Comparison of ENCODE assay signal across 8 cellular contexts in the genomic region with DNA sequence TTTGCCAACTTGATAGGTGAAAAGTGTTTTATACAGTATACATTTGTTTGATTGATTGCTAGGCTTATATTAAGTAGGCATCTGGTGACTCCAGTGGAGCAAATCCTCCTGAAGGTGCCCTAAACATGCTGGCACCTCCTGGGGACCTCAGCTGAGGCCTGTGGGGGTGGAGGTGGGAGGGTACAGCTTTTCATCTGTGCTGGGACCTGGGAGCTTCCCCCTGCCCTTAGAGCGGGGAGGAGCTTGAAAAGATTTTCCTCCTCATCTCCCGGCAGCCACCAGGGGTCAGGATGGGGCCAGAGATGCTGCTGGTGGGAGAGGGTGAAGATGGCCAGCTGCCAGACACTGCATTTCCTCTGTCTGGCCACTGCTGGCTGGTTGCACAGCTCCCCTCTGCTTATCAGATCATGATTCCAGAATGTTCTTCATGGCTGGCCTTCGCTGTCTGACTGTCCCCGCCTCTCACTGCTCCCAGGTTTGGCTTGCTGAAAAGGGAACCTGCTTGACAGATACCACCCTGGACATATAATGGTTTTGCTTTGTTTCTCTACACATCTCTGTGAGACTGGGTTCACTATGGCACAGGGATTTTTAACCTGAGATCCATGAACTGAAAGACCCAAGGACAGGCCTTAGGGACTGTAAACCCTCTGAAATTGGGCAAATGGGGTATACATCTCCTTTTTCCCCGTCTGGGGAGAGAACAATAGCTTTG. TPM values are rescaled to one million over a fixed set of nuclear protein-coding genes. Genes with fewer than 3 reads are reported as not detected.
DNase-seq lines count a peak whose midpoint lies in the region; ATAC-seq lines count a peak whose summit lies in the region.

No MANE protein-coding gene starts in this region.

- DNase-seq in C1 segment of cervical spinal cord (lab: John Stamatoyannopoulos, UW) (peak in 12 of 14 donors; percentile 42 to 86 (median 75)), NCI-H460 (ENCODE audit: extremely low read depth, low read depth) (peak; percentile 86), cerebellar nuclear complex (lab: John Stamatoyannopoulos, UW) (peak; percentile 33 to 74), left kidney (ENCODE audit: low read depth, low spot score) (peak; percentile 96)
- DNase-seq in activated CD4-positive, alpha-beta T cell treated with anti-CD3 and anti-CD28 coated beads for 1 hour: peak; percentile 64
- DNase-seq in stimulated activated CD4-positive, alpha-beta T cell treated with anti-CD3 and anti-CD28 coated beads, Interleukin-4, amount 100 ng/mL, for 1 hour: peak; percentile 73

- ATAC-seq in GM19328 (IDR thresholded peaks at IDR 0.05; ENCODE audit: unreplicated experiment): peak; percentile 80
- ATAC-seq in HG03442 (IDR thresholded peaks at IDR 0.05; ENCODE audit: unreplicated experiment): peak; percentile 98

RNA-seq across cellular contexts. Expression of gene JPH4, which starts 10.5 kb away (rescaled TPM):
- total RNA-seq in NCI-H460 (2014; rRNA removed; shearing (Covaris generic)): not detected in 2 replicates
- not detected in 2 replicates for polyA plus RNA-seq in NCI-H460 (2014; cell fraction: nucleus; rRNA removed)

RNA-seq across cellular contexts. Expression of gene AP1G2, which starts 21.4 kb away (rescaled TPM):
- total RNA-seq in NCI-H460 (2014; rRNA removed; shearing (Covaris generic)): 28.7 and 45.2 TPM in 2 replicates
- 254 and 297 TPM in 2 replicates for polyA plus RNA-seq in NCI-H460 (2014; cell fraction: nucleus; rRNA removed)

RNA-seq across cellular contexts. Expression of gene THTPA, which starts 33.0 kb away (rescaled TPM):
- total RNA-seq in NCI-H460 (2014; rRNA removed; shearing (Covaris generic)): 15.3 and 23.6 TPM in 2 replicates
- 26.8 and 52.2 TPM in 2 replicates for polyA plus RNA-seq in NCI-H460 (2014; cell fraction: nucleus; rRNA removed)

RNA-seq across cellular contexts. Expression of gene ZFHX2, which starts 37.5 kb away (rescaled TPM):
- 0.15 and 0.43 TPM in 2 replicates for total RNA-seq in NCI-H460 (2014; rRNA removed; shearing (Covaris generic))
- 2.0 TPM in 1 of 2 replicates, not detected in the other for polyA plus RNA-seq in NCI-H460 (2014; cell fraction: nucleus; rRNA removed)

RNA-seq across cellular contexts. Expression of gene DHRS2, which starts 47.1 kb away (rescaled TPM):
- total RNA-seq in NCI-H460 (2014; rRNA removed; shearing (Covaris generic)): 0.69 and 0.84 TPM in 2 replicates
- 1.6 and 2.1 TPM in 2 replicates for polyA plus RNA-seq in NCI-H460 (2014; cell fraction: nucleus; rRNA removed)

Comparison
In these comparisons a context has a peak if more than half of its experiments do, and no peak if none do; other contexts are left out.
1. Peak in every context shown above with its lines: DNase-seq and ATAC-seq.